In genomic region chr22:25405854-25406509, GRCh38 we compare ENCODE assay signal across 9 cellular contexts.
DNase-seq lines count a peak whose midpoint lies in the region; ATAC-seq, FAIRE-seq and TF ChIP-seq lines count a peak whose summit lies in the region.
"Had no signal": no experiment of that assay in that cellular context is flagged by ENCODE, and none has a peak within 500 bp of the region (broad histone marks: within the 10 kb centered on the region; RNA-seq: fewer than 3 reads in every experiment).

No MANE protein-coding gene starts in this region.

- peak in 1 of 10 experiments; percentile 10 for DNase-seq in CD4-positive, alpha-beta T cell
- DNase-seq in endothelial cell of umbilical vein (ENCODE audit: low read depth, low spot score) = no peak
- no peak for DNase-seq in osteocyte (ENCODE audit: extremely low spot score, unreplicated experiment)
- DNase-seq in globus pallidus (ENCODE audit: low spot score) = no peak
- DNase-seq in NCI-H1436 (lab: John Stamatoyannopoulos, UW) = no peak
- DNase-seq in NCI-H2081 treated with DMSO at 0.1 percent for 48 hours (lab: John Stamatoyannopoulos, UW) = no peak

- no peaks in the 10 kb centered on the region for H3K27me3 Mint-ChIP-seq in CD4-positive, alpha-beta T cell
- no peaks in the 10 kb centered on the region for H3K27me3 Mint-ChIP-seq in osteocyte (ENCODE audit: unreplicated experiment)

- peak overlapping the region; percentile 78; the same call in 1 of the 2 replicates for H2AFZ ChIP-seq in OCI-LY3 (ENCODE audit: low read depth, low read length)
- H2AFZ ChIP-seq in endothelial cell of umbilical vein (ENCODE audit: low read depth, low read length) = peak overlapping the region; percentile 76

- H3K36me3 ChIP-seq in OCI-LY3 (replicated peaks; ENCODE audit: low read depth, low read length) = no peaks in the 10 kb centered on the region
- H3K36me3 ChIP-seq in endothelial cell of umbilical vein (ENCODE audit: control insufficient read depth in 2 of 2, extremely low read depth in 1 of 2, insufficient read depth in 2 of 2, low read length in 2 of 2) = no peaks in the 10 kb centered on the region

- H3K4me1 Mint-ChIP-seq in CD4-positive, alpha-beta T cell (ENCODE audit: low read depth) = peaks cover 33% of the 10 kb centered on the region
- H3K4me1 Mint-ChIP-seq in osteocyte (ENCODE audit: unreplicated experiment) = peaks cover 38% of the 10 kb centered on the region

- H3K27ac ChIP-seq in CD4-positive, alpha-beta T cell (ENCODE audit: low read depth, low read length) = no peak overlapping the region
- H3K27ac ChIP-seq in OCI-LY3 (ENCODE audit: low read length) = no peak overlapping the region
- peak overlapping the region; percentile 40 for H3K27ac ChIP-seq in endothelial cell of umbilical vein (ENCODE audit: insufficient read depth, low read depth, low read length)

- CTCF ChIA-PET in CD4-positive, alpha-beta T cell (lab: Charles Lee) = interaction anchor here (0.5 kb wide), 1 partner anchor 443 kb away, joined by 3 read pairs; no protein-coding TSS in a partner anchor
- CTCF ChIA-PET in endothelial cell of umbilical vein (lab: Charles Lee) = no interaction called here

- peak overlapping the region; percentile 64 for H3K27ac Mint-ChIP-seq in CD4-positive, alpha-beta T cell
- peak overlapping the region; percentile 52 for H3K27ac Mint-ChIP-seq in osteocyte (ENCODE audit: unreplicated experiment)

- H3K4me1 ChIP-seq in OCI-LY3 (ENCODE audit: low read length) (peaks cover 26% of the 10 kb centered on the region), endothelial cell of umbilical vein (ENCODE audit: control insufficient read depth, extremely low read depth, insufficient read depth, low read length) (peaks cover 26% of the 10 kb centered on the region)

- no peak for TF ChIP-seq POLR2A in endothelial cell of umbilical vein (IDR thresholded peaks at IDR 0.05; ENCODE audit: low read depth, low read length)

- H3K4me3 ChIP-seq in OCI-LY3 (ENCODE audit: low read length) = peak overlapping the region; percentile 80
- H3K4me3 ChIP-seq in endothelial cell of umbilical vein (replicated peaks in 1 of 3; ENCODE audit: insufficient read depth in 1 of 3, low read depth in 1 of 3, low read length in 3 of 3) = peak overlapping the region; percentile 29 to 54 (median 40)

- H3K9me1 ChIP-seq in endothelial cell of umbilical vein (replicated peaks; ENCODE audit: control insufficient read depth, extremely low read depth, insufficient read depth, low read length) = no peaks in the 10 kb centered on the region

- H3K79me2 ChIP-seq in OCI-LY3 (ENCODE audit: low read length) (peaks cover 42% of the 10 kb centered on the region), endothelial cell of umbilical vein (ENCODE audit: control insufficient read depth, insufficient read depth, low read length) (peaks cover 21% of the 10 kb centered on the region)

- H3K9ac ChIP-seq in OCI-LY3 (ENCODE audit: low read length) (peak overlapping the region; percentile 86), endothelial cell of umbilical vein (replicated peaks; ENCODE audit: extremely low read depth, insufficient read depth, low read length) (peak overlapping the region; percentile 65)

- intact Hi-C loops in CD4-positive, alpha-beta T cell (cut with DNase I, micrococcal nuclease) = loop anchor here in 1 of 2 experiments (5.0 kb wide), 1 partner anchor 41 kb away; no protein-coding TSS in a partner anchor
- intact Hi-C loops in endothelial cell of umbilical vein (cut with micrococcal nuclease) = loop anchor here (2.0 kb wide), 1 partner anchor 43 kb away; no protein-coding TSS in a partner anchor

- POLR2A ChIA-PET in CD4-positive, alpha-beta T cell (lab: Charles Lee) = no interaction called here
- POLR2A ChIA-PET in endothelial cell of umbilical vein (lab: Charles Lee) = no interaction called here

- no TSS peak for BruUV-seq in endothelial cell of umbilical vein (replicated peaks; lab: Mats Ljungman, UMichigan)

- no peaks in the 10 kb centered on the region for H3K36me3 Mint-ChIP-seq in CD4-positive, alpha-beta T cell (ENCODE audit: low read depth)
- no peaks in the 10 kb centered on the region for H3K36me3 Mint-ChIP-seq in osteocyte (ENCODE audit: unreplicated experiment)

- no peaks in the 10 kb centered on the region for H3K27me3 ChIP-seq in CD4-positive, alpha-beta T cell (ENCODE audit: control insufficient read depth, insufficient read depth, low read length)
- no peaks in the 10 kb centered on the region for H3K27me3 ChIP-seq in OCI-LY3 (ENCODE audit: low read depth, low read length)
- no peaks in the 10 kb centered on the region for H3K27me3 ChIP-seq in endothelial cell of umbilical vein (ENCODE audit: control insufficient read depth in 2 of 2, insufficient read depth in 2 of 2, low read length in 2 of 2)

- no peaks in the 10 kb centered on the region for H3K9me3 ChIP-seq in CD4-positive, alpha-beta T cell (ENCODE audit: control insufficient read depth, low read length)
- no peaks in the 10 kb centered on the region for H3K9me3 ChIP-seq in OCI-LY3 (ENCODE audit: insufficient read depth, low read length)
- no peaks in the 10 kb centered on the region for H3K9me3 ChIP-seq in endothelial cell of umbilical vein (replicated peaks; ENCODE audit: control insufficient read depth, insufficient read depth, low read length)
- H3K9me3 ChIP-seq: mucosa of descending colon had no signal

- no peak for TF ChIP-seq CTCF in CD4-positive, alpha-beta T cell (IDR thresholded peaks at IDR 0.05)
- TF ChIP-seq CTCF in OCI-LY3 (IDR thresholded peaks at IDR 0.05; ENCODE audit: low read depth, low read length) (no peak), endothelial cell of umbilical vein (IDR thresholded peaks at IDR 0.05; ENCODE audit: extremely low read depth in 1 of 2, insufficient read depth in 1 of 2, low read depth in 1 of 2, low read length in 2 of 2) (no peak), osteocyte (IDR thresholded peaks at IDR 0.05) (no peak)

- no peaks in the 10 kb centered on the region for H3K9me3 Mint-ChIP-seq in CD4-positive, alpha-beta T cell
- H3K9me3 Mint-ChIP-seq in osteocyte (ENCODE audit: unreplicated experiment) = no peaks in the 10 kb centered on the region

- H3K4me3 Mint-ChIP-seq in CD4-positive, alpha-beta T cell = peak overlapping the region; percentile 87
- peak overlapping the region; percentile 69 for H3K4me3 Mint-ChIP-seq in osteocyte (ENCODE audit: unreplicated experiment)

- peak overlapping the region; percentile 91 for H3K4me2 ChIP-seq in OCI-LY3 (ENCODE audit: low read length)
- peak overlapping the region; percentile 50 for H3K4me2 ChIP-seq in endothelial cell of umbilical vein (ENCODE audit: insufficient read depth, low read length)

- H4K20me1 ChIP-seq in OCI-LY3 (ENCODE audit: insufficient read depth, low read length) (peaks cover 31% of the 10 kb centered on the region), endothelial cell of umbilical vein (replicated peaks; ENCODE audit: control insufficient read depth, extremely low read depth, insufficient read depth, low read length) (no peaks in the 10 kb centered on the region)

- FAIRE-seq in endothelial cell of umbilical vein (lab: Jason Lieb, UNC) = no peak

- dilution Hi-C loops in endothelial cell of umbilical vein (cut with MboI; ENCODE audit: extremely low pct_ligation_motif_present, low sequenced_read_pairs) = no loop called here

- no peak for ATAC-seq in CD4-positive, alpha-beta T cell (ENCODE audit: poor library complexity)
- ATAC-seq in esophagus mucosa = no peak

TF ChIP-seq in endothelial cell of umbilical vein, 7 proteins besides CTCF, POLR2A, EP300 and RAD21:
- TF ChIP-seq MYC (IDR thresholded peaks at IDR 0.05; ENCODE audit: low read depth, low read length) (no peak), MAX (IDR thresholded peaks at IDR 0.05; ENCODE audit: insufficient read depth, insufficient read length) (no peak), FOS (IDR thresholded peaks at IDR 0.05; ENCODE audit: borderline replicate concordance, insufficient read depth, low read length) (no peak), GATA2 (IDR thresholded peaks at IDR 0.05; ENCODE audit: insufficient read depth, insufficient read length, low read depth, low read length) (no peak), EZH2 (IDR thresholded peaks at IDR 0.05; ENCODE audit: borderline replicate concordance, low read depth, low read length, severe bottlenecking) (no peak), JUN (IDR thresholded peaks at IDR 0.05; ENCODE audit: borderline replicate concordance, insufficient read depth, insufficient read length, low read depth) (no peak), POLR2AphosphoS5 (IDR thresholded peaks at IDR 0.05; ENCODE audit: insufficient read depth, low read depth, low read length) (no peak)
